Comparison of ENCODE assay signal across 19 cellular contexts in genomic region chr1:92488416-92488815, GRCh38. TPM values are rescaled to one million over a fixed set of nuclear protein-coding genes. Genes with fewer than 3 reads are reported as not detected.
DNase-seq lines count a peak whose midpoint lies in the region; ATAC-seq and TF ChIP-seq lines count a peak whose summit lies in the region.
"Had no signal": no experiment of that assay in that cellular context is flagged by ENCODE, and none has a peak within 500 bp of the region (broad histone marks: within the 10 kb centered on the region; RNA-seq: fewer than 3 reads in every experiment).

No MANE protein-coding gene starts in this region.

- CTCF ChIA-PET in activated naive CD4-positive, alpha-beta T cell treated with anti-CD3 and anti-CD28 coated beads for 36 hours (lab: Charles Lee): interaction anchor here (1.0 kb wide), 1 partner anchor 115 kb away, joined by 4 read pairs; no protein-coding TSS in a partner anchor

- no peaks in the 10 kb centered on the region for H3K27me3 Mint-ChIP-seq in activated naive CD4-positive, alpha-beta T cell treated with anti-CD3 and anti-CD28 coated beads for 36 hours (ENCODE audit: low read depth)
- peaks cover 3% of the 10 kb centered on the region for H3K27me3 Mint-ChIP-seq in activated T-helper 1 cell treated with anti-CD3 and anti-CD28 coated beads, Interleukin-12 subunit alpha, Interleukin-12 subunit beta, Interleukin-2, Interleukin-4 antibody, amounts not matched to agents 30 ng/mL and 10 ng/mL and 1 ng/mL, durations not matched to agents 14 hours and 24 hours and 36 hours (ENCODE audit: insufficient read depth)

- peak overlapping the region; percentile 69 for H3K27ac Mint-ChIP-seq in activated naive CD4-positive, alpha-beta T cell treated with anti-CD3 and anti-CD28 coated beads for 36 hours
- H3K27ac Mint-ChIP-seq in activated T-helper 1 cell treated with anti-CD3 and anti-CD28 coated beads, Interleukin-12 subunit alpha, Interleukin-12 subunit beta, Interleukin-2, Interleukin-4 antibody, amounts not matched to agents 30 ng/mL and 10 ng/mL and 1 ng/mL, durations not matched to agents 14 hours and 24 hours and 36 hours: peak overlapping the region; percentile 83
- H3K27ac Mint-ChIP-seq: brain had no signal

- intact Hi-C loops in activated naive CD4-positive, alpha-beta T cell treated with anti-CD3 and anti-CD28 coated beads for 36 hours (cut with micrococcal nuclease): loop anchor here (5.0 to 10.0 kb wide), 5 partner anchors 344 to 1466 kb away; partner anchors contain the start of genes GCLM, RPL5 and ZNF644
- intact Hi-C loops in activated T-helper 1 cell treated with anti-CD3 and anti-CD28 coated beads, Interleukin-12 subunit alpha, Interleukin-12 subunit beta, Interleukin-2, Interleukin-4 antibody, amounts not matched to agents 30 ng/mL and 10 ng/mL and 1 ng/mL, durations not matched to agents 14 hours and 24 hours and 36 hours (cut with micrococcal nuclease): loop anchor here (5.0 to 10.0 kb wide), 9 partner anchors 344 to 1464 kb away; partner anchors contain the start of genes CCDC18, CDC7, DIPK1A and RPL5

- H3K4me3 ChIP-seq in neutrophil (ENCODE audit: low read depth in 1 of 2, low read length in 1 of 2): no peak overlapping the region
- H3K4me3 ChIP-seq: lung, right lobe of liver, stomach, transverse colon had no signal

- no peak for TF ChIP-seq CTCF in neutrophil (IDR thresholded peaks at IDR 0.05)

- no peaks in the 10 kb centered on the region for H3K36me3 ChIP-seq in neutrophil
- H3K36me3 ChIP-seq: right lobe of liver, stomach, transverse colon had no signal

- ATAC-seq in GM21360 (IDR thresholded peaks at IDR 0.05; ENCODE audit: unreplicated experiment): no peak
- ATAC-seq in HG02884 (IDR thresholded peaks at IDR 0.05; ENCODE audit: unreplicated experiment): no peak
- ATAC-seq: HCT116, right lobe of liver had no signal

- peak overlapping the region; percentile 53 for H3K4me3 Mint-ChIP-seq in activated naive CD4-positive, alpha-beta T cell treated with anti-CD3 and anti-CD28 coated beads for 36 hours
- peak overlapping the region; percentile 72 for H3K4me3 Mint-ChIP-seq in activated T-helper 1 cell treated with anti-CD3 and anti-CD28 coated beads, Interleukin-12 subunit alpha, Interleukin-12 subunit beta, Interleukin-2, Interleukin-4 antibody, amounts not matched to agents 30 ng/mL and 10 ng/mL and 1 ng/mL, durations not matched to agents 14 hours and 24 hours and 36 hours
- H3K4me3 Mint-ChIP-seq: brain had no signal

- H3K27ac ChIP-seq in neutrophil: peak overlapping the region; percentile 79
- H3K27ac ChIP-seq: right lobe of liver, stomach, transverse colon had no signal

- no peaks in the 10 kb centered on the region for H3K9me3 ChIP-seq in neutrophil
- H3K9me3 ChIP-seq: right lobe of liver, stomach, transverse colon had no signal

- peaks cover 24 to 33% of the 10 kb centered on the region in 2 experiments for H3K4me1 ChIP-seq in neutrophil (ENCODE audit: control insufficient read depth in 1 of 2, insufficient read depth in 1 of 2, low read depth in 1 of 2, low read length in 1 of 2)

- no peak for DNase-seq in activated naive CD4-positive, alpha-beta T cell treated with anti-CD3 and anti-CD28 coated beads for 36 hours
- DNase-seq in activated naive CD4-positive, alpha-beta T cell treated with Interleukin-2 at 50 U/mL for 16 hours: no peak
- peak; percentile 44 for DNase-seq in MV-4-11 (lab: John Stamatoyannopoulos, UW)
- no peak for DNase-seq in activated T-helper 1 cell treated with anti-CD3 and anti-CD28 coated beads, Interleukin-12 subunit alpha, Interleukin-12 subunit beta, Interleukin-2, Interleukin-4 antibody, amounts not matched to agents 30 ng/mL and 10 ng/mL and 1 ng/mL, durations not matched to agents 14 hours and 24 hours and 36 hours (ENCODE audit: low spot score)
- DNase-seq: activated CD4-positive, alpha-beta T cell treated with anti-CD3 and anti-CD28 coated beads for 1 hour; glutamatergic neuron; NCI-H1105 treated with DMSO at 0.1 percent for 48 hours; NCI-H2029 treated with DMSO at 0.1 percent for 48 hours; OCI-M1; right lobe of liver; stomach; transverse colon had no signal

- H3K4me1 Mint-ChIP-seq in activated naive CD4-positive, alpha-beta T cell treated with anti-CD3 and anti-CD28 coated beads for 36 hours (ENCODE audit: low read depth): peaks cover 34% of the 10 kb centered on the region
- peaks cover 38% of the 10 kb centered on the region for H3K4me1 Mint-ChIP-seq in activated T-helper 1 cell treated with anti-CD3 and anti-CD28 coated beads, Interleukin-12 subunit alpha, Interleukin-12 subunit beta, Interleukin-2, Interleukin-4 antibody, amounts not matched to agents 30 ng/mL and 10 ng/mL and 1 ng/mL, durations not matched to agents 14 hours and 24 hours and 36 hours (ENCODE audit: low read depth)

- H3K27me3 ChIP-seq in neutrophil: no peaks in the 10 kb centered on the region

- H3K9me3 Mint-ChIP-seq in activated naive CD4-positive, alpha-beta T cell treated with anti-CD3 and anti-CD28 coated beads for 36 hours: no peaks in the 10 kb centered on the region
- H3K9me3 Mint-ChIP-seq in activated T-helper 1 cell treated with anti-CD3 and anti-CD28 coated beads, Interleukin-12 subunit alpha, Interleukin-12 subunit beta, Interleukin-2, Interleukin-4 antibody, amounts not matched to agents 30 ng/mL and 10 ng/mL and 1 ng/mL, durations not matched to agents 14 hours and 24 hours and 36 hours: no peaks in the 10 kb centered on the region
- H3K9me3 Mint-ChIP-seq: brain had no signal

- H3K36me3 Mint-ChIP-seq in activated naive CD4-positive, alpha-beta T cell treated with anti-CD3 and anti-CD28 coated beads for 36 hours (ENCODE audit: low read depth): peaks cover 9% of the 10 kb centered on the region
- H3K36me3 Mint-ChIP-seq in activated T-helper 1 cell treated with anti-CD3 and anti-CD28 coated beads, Interleukin-12 subunit alpha, Interleukin-12 subunit beta, Interleukin-2, Interleukin-4 antibody, amounts not matched to agents 30 ng/mL and 10 ng/mL and 1 ng/mL, durations not matched to agents 14 hours and 24 hours and 36 hours (ENCODE audit: low read depth): peaks cover 14% of the 10 kb centered on the region
- H3K36me3 Mint-ChIP-seq: brain had no signal

RNA-seq across cellular contexts. Expression of gene GFI1, which starts 1.7 kb away (rescaled TPM):
- total RNA-seq in activated naive CD4-positive, alpha-beta T cell treated with anti-CD3 and anti-CD28 coated beads for 36 hours: 10 to 100 TPM; 42.8 to 44.2 TPM
- 95.7 and 103 TPM in 2 replicates for total RNA-seq in activated T-helper 1 cell treated with anti-CD3 and anti-CD28 coated beads, Interleukin-12 subunit alpha, Interleukin-12 subunit beta, Interleukin-2, Interleukin-4 antibody, amounts not matched to agents 30 ng/mL and 10 ng/mL and 1 ng/mL, durations not matched to agents 14 hours and 24 hours and 36 hours
- total RNA-seq: chondrocyte had no signal
